11 cellular contexts compared by ENCODE assay signal in the genomic region with DNA sequence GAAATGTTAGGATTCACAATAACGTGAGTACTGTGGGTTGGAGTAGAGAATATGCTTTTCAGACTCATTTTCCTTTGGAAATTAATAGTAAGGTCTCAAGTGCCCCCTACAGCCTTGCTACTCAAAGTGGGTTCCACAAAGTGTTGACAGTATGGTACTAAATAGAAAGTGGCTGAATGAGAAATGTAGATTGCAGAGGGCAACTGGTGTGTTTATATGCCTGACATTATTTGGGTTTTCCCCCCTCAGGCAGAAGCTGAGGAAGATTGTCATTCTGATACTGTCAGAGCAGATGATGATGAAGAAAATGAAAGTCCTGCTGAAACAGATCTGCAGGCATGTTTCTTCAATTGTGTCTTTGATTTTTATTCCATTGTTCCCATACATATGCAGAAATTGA. TPM values are rescaled to one million over a fixed set of nuclear protein-coding genes. Genes with fewer than 3 reads are reported as not detected.
A peak's percentile ranks its signal among the peaks of the same experiment; 100 is the strongest.
DNase-seq lines count a peak whose midpoint lies in the region; ATAC-seq, FAIRE-seq and TF ChIP-seq lines count a peak whose summit lies in the region.
"Had no signal": no experiment of that assay in that cellular context is flagged by ENCODE, and none has a peak within 500 bp of the region (broad histone marks: within the 10 kb centered on the region; RNA-seq: fewer than 3 reads in every experiment).

No MANE protein-coding gene starts in this region.

- no peaks in the 10 kb centered on the region for H3K36me3 ChIP-seq in testis (ENCODE audit: low read depth, missing control alignments)
- H3K36me3 ChIP-seq: breast epithelium, prostate gland had no signal

- H3K27ac ChIP-seq in testis, result no peak overlapping the region
- H3K27ac ChIP-seq: breast epithelium, HL-60, prostate gland had no signal

- no peak for TF ChIP-seq CTCF in testis (IDR thresholded peaks at IDR 0.05)

- no peaks in the 10 kb centered on the region for H3K9me3 ChIP-seq in testis
- H3K9me3 ChIP-seq: breast epithelium, prostate gland had no signal

- 59 to 71% methylated on average over 1 of the region's 1 CpG for WGBS in testis, 2 donors

- intact Hi-C loops in testis (cut with DNase I; ENCODE audit: low total_unique reads), result no loop called here

- peak; percentile 76 for ATAC-seq in GM19035 (IDR thresholded peaks at IDR 0.05; ENCODE audit: unreplicated experiment)
- peak; percentile 65 for ATAC-seq in HG03064 (IDR thresholded peaks at IDR 0.05; ENCODE audit: low read depth, unreplicated experiment)

- no peaks in the 10 kb centered on the region for H3K27me3 ChIP-seq in testis
- H3K27me3 ChIP-seq: breast epithelium had no signal

- H3K4me1 ChIP-seq in testis, result peaks cover 3% of the 10 kb centered on the region

- no peak overlapping the region for H3K4me3 ChIP-seq in testis
- H3K4me3 ChIP-seq: breast epithelium, prostate gland had no signal

- peak; percentile 18 for DNase-seq in GM12892 (ENCODE audit: insufficient read length)
- peak; percentile 10 for DNase-seq in dermis blood vessel endothelial cell
- DNase-seq in testis, result no peak
- DNase-seq in effector CD4-positive, alpha-beta T cell, result no peak
- no peak for DNase-seq in NCI-H146 treated with DMSO at 0.1 percent for 48 hours (lab: John Stamatoyannopoulos, UW; ENCODE audit: unreplicated experiment)
- DNase-seq in cortex of kidney (lab: John Stamatoyannopoulos, UW), result no peak

- FAIRE-seq in GM12892 (lab: Jason Lieb, UNC), result peak; percentile 82

- TF ChIP-seq POLR2A in GM12892 (IDR thresholded peaks at IDR 0.05; ENCODE audit: low read depth, low read length) (no peak), testis (IDR thresholded peaks at IDR 0.05) (no peak)

RNA-seq across cellular contexts. Expression of a gene that starts 5.6 kb away (rescaled TPM):
- polyA plus RNA-seq in GM12892 (2012; ENCODE audit: missing spikeins), result 27.3 TPM
- total RNA-seq in dermis blood vessel endothelial cell (36.9 and 41.6 TPM in 2 replicates), testis (10 to 100 TPM; 75.1 to 81.6 TPM)
- polyA plus RNA-seq in testis (ENCODE audit: insufficient read depth, low read depth, low replicate concordance), result 76.6 TPM

RNA-seq across cellular contexts. Expression of a gene that starts 9.2 kb away (rescaled TPM):
- 4.2 TPM for polyA plus RNA-seq in GM12892 (2012; ENCODE audit: missing spikeins)
- total RNA-seq in dermis blood vessel endothelial cell (4.6 and 6.8 TPM in 2 replicates), testis (10 to 100 TPM; 18.2 to 20.2 TPM)
- 9.9 TPM for polyA plus RNA-seq in testis (ENCODE audit: insufficient read depth, low read depth, low replicate concordance)

Comparison
In these comparisons a context has a peak if more than half of its experiments do, and no peak if none do; other contexts are left out.
1. DNase-seq: peak in GM12892 (single experiment) and dermis blood vessel endothelial cell (single experiment); none in testis (single experiment), effector CD4-positive, alpha-beta T cell (single experiment), NCI-H146 treated with DMSO at 0.1 percent for 48 hours (single experiment) and cortex of kidney (single experiment).